ENCODE assay signal across 1 cellular context in genomic region chr4:70839537-70840093, GRCh38.
TF ChIP-seq lines count a peak whose summit lies in the region.

A gene with protein sequence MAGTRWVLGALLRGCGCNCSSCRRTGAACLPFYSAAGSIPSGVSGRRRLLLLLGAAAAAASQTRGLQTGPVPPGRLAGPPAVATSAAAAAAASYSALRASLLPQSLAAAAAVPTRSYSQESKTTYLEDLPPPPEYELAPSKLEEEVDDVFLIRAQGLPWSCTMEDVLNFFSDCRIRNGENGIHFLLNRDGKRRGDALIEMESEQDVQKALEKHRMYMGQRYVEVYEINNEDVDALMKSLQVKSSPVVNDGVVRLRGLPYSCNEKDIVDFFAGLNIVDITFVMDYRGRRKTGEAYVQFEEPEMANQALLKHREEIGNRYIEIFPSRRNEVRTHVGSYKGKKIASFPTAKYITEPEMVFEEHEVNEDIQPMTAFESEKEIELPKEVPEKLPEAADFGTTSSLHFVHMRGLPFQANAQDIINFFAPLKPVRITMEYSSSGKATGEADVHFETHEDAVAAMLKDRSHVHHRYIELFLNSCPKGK (minus strand): TSS chr4:70839890. CDS start chr4:70839827, 63 bp downstream.

TF ChIP-seq in HepG2, 621 proteins besides CTCF, POLR2A, EP300 and RAD21 (continued from another document and continues in another):
- no peak for TF ChIP-seq GMEB2 (CRISPR knock-in tag; IDR thresholded peaks at IDR 0.05; ENCODE audit: low read depth)
- TF ChIP-seq ADNP (CRISPR knock-in tag; IDR thresholded peaks at IDR 0.05): no peak
- TF ChIP-seq POLR2AphosphoS5 (IDR thresholded peaks at IDR 0.05; ENCODE audit: low read depth, low read length): peak; percentile 89
- TF ChIP-seq, protein P1, sequence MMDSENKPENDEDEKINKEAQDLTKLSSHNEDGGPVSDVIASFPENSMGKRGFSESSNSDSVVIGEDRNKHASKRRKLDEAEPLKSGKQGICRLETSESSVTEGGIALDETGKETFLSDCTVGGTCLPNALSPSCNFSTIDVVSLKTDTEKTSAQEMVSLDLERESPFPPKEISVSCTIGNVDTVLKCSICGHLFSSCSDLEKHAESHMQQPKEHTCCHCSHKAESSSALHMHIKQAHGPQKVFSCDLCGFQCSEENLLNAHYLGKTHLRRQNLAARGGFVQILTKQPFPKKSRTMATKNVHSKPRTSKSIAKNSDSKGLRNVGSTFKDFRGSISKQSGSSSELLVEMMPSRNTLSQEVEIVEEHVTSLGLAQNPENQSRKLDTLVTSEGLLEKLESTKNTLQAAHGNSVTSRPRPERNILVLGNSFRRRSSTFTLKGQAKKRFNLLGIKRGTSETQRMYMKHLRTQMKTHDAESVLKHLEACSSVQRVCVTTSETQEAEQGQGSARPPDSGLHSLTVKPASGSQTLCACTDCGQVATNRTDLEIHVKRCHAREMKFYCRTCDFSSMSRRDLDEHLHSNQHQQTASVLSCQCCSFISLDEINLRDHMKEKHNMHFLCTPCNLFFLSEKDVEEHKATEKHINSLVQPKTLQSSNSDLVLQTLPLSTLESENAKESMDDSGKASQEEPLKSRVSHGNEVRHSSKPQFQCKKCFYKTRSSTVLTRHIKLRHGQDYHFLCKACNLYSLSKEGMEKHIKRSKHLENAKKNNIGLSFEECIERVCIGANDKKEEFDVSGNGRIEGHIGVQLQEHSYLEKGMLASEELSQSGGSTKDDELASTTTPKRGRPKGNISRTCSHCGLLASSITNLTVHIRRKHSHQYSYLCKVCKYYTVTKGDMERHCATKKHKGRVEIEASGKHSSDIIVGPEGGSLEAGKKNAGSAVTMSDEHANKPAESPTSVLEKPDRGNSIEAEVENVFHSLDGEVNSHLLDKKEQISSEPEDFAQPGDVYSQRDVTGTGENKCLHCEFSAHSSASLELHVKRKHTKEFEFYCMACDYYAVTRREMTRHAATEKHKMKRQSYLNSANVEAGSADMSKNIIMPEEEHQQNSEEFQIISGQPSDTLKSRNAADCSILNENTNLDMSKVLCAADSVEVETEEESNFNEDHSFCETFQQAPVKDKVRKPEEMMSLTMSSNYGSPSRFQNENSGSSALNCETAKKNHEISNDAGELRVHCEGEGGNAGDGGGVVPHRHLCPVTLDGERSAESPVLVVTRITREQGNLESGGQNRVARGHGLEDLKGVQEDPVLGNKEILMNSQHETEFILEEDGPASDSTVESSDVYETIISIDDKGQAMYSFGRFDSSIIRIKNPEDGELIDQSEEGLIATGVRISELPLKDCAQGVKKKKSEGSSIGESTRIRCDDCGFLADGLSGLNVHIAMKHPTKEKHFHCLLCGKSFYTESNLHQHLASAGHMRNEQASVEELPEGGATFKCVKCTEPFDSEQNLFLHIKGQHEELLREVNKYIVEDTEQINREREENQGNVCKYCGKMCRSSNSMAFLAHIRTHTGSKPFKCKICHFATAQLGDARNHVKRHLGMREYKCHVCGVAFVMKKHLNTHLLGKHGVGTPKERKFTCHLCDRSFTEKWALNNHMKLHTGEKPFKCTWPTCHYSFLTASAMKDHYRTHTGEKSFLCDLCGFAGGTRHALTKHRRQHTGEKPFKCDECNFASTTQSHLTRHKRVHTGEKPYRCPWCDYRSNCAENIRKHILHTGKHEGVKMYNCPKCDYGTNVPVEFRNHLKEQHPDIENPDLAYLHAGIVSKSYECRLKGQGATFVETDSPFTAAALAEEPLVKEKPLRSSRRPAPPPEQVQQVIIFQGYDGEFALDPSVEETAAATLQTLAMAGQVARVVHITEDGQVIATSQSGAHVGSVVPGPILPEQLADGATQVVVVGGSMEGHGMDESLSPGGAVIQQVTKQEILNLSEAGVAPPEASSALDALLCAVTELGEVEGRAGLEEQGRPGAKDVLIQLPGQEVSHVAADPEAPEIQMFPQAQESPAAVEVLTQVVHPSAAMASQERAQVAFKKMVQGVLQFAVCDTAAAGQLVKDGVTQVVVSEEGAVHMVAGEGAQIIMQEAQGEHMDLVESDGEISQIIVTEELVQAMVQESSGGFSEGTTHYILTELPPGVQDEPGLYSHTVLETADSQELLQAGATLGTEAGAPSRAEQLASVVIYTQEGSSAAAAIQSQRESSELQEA (CRISPR knock-in tag; IDR thresholded peaks at IDR 0.05; ENCODE audit: not compliant biosample characterization): no peak
- no peak for TF ChIP-seq RORA (CRISPR knock-in tag; IDR thresholded peaks at IDR 0.05)
- TF ChIP-seq AKNA (CRISPR knock-in tag; IDR thresholded peaks at IDR 0.05; ENCODE audit: borderline replicate concordance): no peak
- TF ChIP-seq, protein P2, sequence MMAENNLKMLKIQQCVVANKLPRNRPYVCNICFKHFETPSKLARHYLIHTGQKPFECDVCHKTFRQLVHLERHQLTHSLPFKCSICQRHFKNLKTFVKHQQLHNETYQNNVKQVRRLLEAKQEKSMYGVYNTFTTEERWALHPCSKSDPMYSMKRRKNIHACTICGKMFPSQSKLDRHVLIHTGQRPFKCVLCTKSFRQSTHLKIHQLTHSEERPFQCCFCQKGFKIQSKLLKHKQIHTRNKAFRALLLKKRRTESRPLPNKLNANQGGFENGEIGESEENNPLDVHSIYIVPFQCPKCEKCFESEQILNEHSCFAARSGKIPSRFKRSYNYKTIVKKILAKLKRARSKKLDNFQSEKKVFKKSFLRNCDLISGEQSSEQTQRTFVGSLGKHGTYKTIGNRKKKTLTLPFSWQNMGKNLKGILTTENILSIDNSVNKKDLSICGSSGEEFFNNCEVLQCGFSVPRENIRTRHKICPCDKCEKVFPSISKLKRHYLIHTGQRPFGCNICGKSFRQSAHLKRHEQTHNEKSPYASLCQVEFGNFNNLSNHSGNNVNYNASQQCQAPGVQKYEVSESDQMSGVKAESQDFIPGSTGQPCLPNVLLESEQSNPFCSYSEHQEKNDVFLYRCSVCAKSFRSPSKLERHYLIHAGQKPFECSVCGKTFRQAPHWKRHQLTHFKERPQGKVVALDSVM (CRISPR knock-in tag; IDR thresholded peaks at IDR 0.05): peak; percentile 93
- no peak; the same call in 1 of the 2 replicates for TF ChIP-seq KLF12 (CRISPR knock-in tag; IDR thresholded peaks at IDR 0.05; ENCODE audit: borderline replicate concordance)
- no peak for TF ChIP-seq KDM3A (CRISPR knock-in tag; IDR thresholded peaks at IDR 0.05; ENCODE audit: low read depth)
- no peak for TF ChIP-seq ZNF570 (CRISPR knock-in tag; IDR thresholded peaks at IDR 0.05; ENCODE audit: borderline replicate concordance)
- TF ChIP-seq TARDBP (CRISPR knock-in tag; IDR thresholded peaks at IDR 0.05): peak; percentile 19; the same call in 1 of the 2 replicates
- TF ChIP-seq NAIF1 (CRISPR knock-in tag; IDR thresholded peaks at IDR 0.05; ENCODE audit: borderline replicate concordance): no peak
- TF ChIP-seq, protein P3, sequence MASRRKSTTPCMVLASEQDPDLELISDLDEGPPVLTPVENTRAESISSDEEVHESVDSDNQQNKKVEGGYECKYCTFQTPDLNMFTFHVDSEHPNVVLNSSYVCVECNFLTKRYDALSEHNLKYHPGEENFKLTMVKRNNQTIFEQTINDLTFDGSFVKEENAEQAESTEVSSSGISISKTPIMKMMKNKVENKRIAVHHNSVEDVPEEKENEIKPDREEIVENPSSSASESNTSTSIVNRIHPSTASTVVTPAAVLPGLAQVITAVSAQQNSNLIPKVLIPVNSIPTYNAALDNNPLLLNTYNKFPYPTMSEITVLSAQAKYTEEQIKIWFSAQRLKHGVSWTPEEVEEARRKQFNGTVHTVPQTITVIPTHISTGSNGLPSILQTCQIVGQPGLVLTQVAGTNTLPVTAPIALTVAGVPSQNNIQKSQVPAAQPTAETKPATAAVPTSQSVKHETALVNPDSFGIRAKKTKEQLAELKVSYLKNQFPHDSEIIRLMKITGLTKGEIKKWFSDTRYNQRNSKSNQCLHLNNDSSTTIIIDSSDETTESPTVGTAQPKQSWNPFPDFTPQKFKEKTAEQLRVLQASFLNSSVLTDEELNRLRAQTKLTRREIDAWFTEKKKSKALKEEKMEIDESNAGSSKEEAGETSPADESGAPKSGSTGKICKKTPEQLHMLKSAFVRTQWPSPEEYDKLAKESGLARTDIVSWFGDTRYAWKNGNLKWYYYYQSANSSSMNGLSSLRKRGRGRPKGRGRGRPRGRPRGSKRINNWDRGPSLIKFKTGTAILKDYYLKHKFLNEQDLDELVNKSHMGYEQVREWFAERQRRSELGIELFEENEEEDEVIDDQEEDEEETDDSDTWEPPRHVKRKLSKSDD (CRISPR knock-in tag; IDR thresholded peaks at IDR 0.05; ENCODE audit: low read depth): no peak
- no peak for TF ChIP-seq ZNF335 (CRISPR knock-in tag; IDR thresholded peaks at IDR 0.05)
- TF ChIP-seq ZNF549 (CRISPR knock-in tag; IDR thresholded peaks at IDR 0.05): no peak
- peak; percentile 29; the same call in 1 of the 2 replicates for TF ChIP-seq SALL2 (CRISPR knock-in tag; IDR thresholded peaks at IDR 0.05)
- TF ChIP-seq ZKSCAN8 (CRISPR knock-in tag; IDR thresholded peaks at IDR 0.05; ENCODE audit: borderline replicate concordance): no peak
- TF ChIP-seq IKZF1 (IDR thresholded peaks at IDR 0.05): no peak
- TF ChIP-seq ZNF773 (CRISPR knock-in tag; IDR thresholded peaks at IDR 0.05; ENCODE audit: borderline replicate concordance): peak; percentile 31; the same call in 1 of the 2 replicates
- TF ChIP-seq, protein P4, sequence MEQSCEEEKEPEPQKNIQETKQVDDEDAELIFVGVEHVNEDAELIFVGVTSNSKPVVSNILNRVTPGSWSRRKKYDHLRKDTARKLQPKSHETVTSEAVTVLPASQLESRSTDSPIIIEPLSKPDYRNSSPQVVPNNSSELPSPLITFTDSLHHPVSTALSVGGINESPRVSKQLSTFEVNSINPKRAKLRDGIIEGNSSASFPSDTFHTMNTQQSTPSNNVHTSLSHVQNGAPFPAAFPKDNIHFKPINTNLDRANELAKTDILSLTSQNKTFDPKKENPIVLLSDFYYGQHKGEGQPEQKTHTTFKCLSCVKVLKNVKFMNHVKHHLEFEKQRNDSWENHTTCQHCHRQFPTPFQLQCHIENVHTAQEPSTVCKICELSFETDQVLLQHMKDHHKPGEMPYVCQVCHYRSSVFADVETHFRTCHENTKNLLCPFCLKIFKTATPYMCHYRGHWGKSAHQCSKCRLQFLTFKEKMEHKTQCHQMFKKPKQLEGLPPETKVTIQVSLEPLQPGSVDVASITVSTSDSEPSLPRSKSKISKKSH (CRISPR knock-in tag; IDR thresholded peaks at IDR 0.05; ENCODE audit: borderline replicate concordance): no peak
- no peak for TF ChIP-seq ZFP41 (CRISPR knock-in tag; IDR thresholded peaks at IDR 0.05; ENCODE audit: borderline replicate concordance)
- no peak for TF ChIP-seq ZNF143 (CRISPR knock-in tag; IDR thresholded peaks at IDR 0.05)
- peak; percentile 56; the same call in 1 of the 2 replicates for TF ChIP-seq HNRNPL (IDR thresholded peaks at IDR 0.05; ENCODE audit: low read depth, low read length)
- TF ChIP-seq RAD51 (IDR thresholded peaks at IDR 0.05; ENCODE audit: borderline replicate concordance): no peak
- no peak for TF ChIP-seq ZNF44 (CRISPR knock-in tag; IDR thresholded peaks at IDR 0.05)
- TF ChIP-seq NFATC3 (CRISPR knock-in tag; IDR thresholded peaks at IDR 0.05): no peak
- no peak for TF ChIP-seq SMAD3 (CRISPR knock-in tag; IDR thresholded peaks at IDR 0.05)
- TF ChIP-seq CAMTA2 (CRISPR knock-in tag; IDR thresholded peaks at IDR 0.05; ENCODE audit: borderline replicate concordance): no peak
- no peak for TF ChIP-seq MTF2 (CRISPR knock-in tag; IDR thresholded peaks at IDR 0.05; ENCODE audit: borderline replicate concordance)
- no peak for TF ChIP-seq ONECUT2 (CRISPR knock-in tag; IDR thresholded peaks at IDR 0.05)
- no peak for TF ChIP-seq ZNF678 (CRISPR knock-in tag; IDR thresholded peaks at IDR 0.05)
- no peak for TF ChIP-seq TCF12 (IDR thresholded peaks at IDR 0.05)
- TF ChIP-seq TCF12 (CRISPR knock-in tag; IDR thresholded peaks at IDR 0.05): no peak
- TF ChIP-seq TIGD3 (CRISPR knock-in tag; IDR thresholded peaks at IDR 0.05; ENCODE audit: borderline replicate concordance): no peak
- 0 out of 2 replicates have a peak, but pooled peaks have one; percentile 18 for TF ChIP-seq CENPT (CRISPR knock-in tag; IDR thresholded peaks at IDR 0.05; ENCODE audit: low read depth)
